33 cellular contexts compared by ENCODE assay signal in the genomic region with DNA sequence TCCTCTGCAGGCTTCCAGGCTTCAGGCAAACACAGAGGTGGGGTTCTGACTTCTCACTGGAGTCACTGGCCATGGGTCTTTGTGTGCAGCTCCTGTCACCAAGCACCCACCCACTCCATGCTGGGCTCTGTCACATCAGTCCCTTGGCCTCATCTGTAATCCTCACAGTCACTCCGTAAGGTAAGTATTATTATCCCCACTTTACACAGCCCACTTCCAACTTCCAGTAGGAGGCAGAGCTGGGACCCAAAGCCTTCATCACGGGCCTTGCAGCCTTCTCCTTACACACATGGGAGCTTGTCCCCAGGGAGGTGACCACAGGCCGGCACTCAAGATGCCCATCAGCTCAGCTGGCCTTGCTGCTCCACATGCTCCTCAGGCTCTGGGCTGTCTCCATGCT.
"Had no signal": no experiment of that assay in that cellular context is flagged by ENCODE, and none has a peak within 500 bp of the region (broad histone marks: within the 10 kb centered on the region; RNA-seq: fewer than 3 reads in every experiment).

No MANE protein-coding gene starts in this region.

- DNase-seq: activated B cell treated with CpG ODN at 0.5 μM for 24 hours; activated CD4-positive, alpha-beta memory T cell treated with anti-CD3 and anti-CD28 coated beads for 36 hours; activated CD4-positive, alpha-beta T cell treated with anti-CD3 and anti-CD28 coated beads for 4 hours; activated CD4-positive, alpha-beta T cell treated with anti-CD3 and anti-CD28 coated beads, Interleukin-2, amount 50 U/mL, for 1 hour; activated CD4-positive, CD25-positive, alpha-beta regulatory T cell treated with anti-CD3 and anti-CD28 coated beads, Interleukin-2, amount 50 U/mL, for 72 hours; activated CD8-positive, alpha-beta memory T cell treated with anti-CD3 and anti-CD28 coated beads, Interleukin-2, amount 50 U/mL, for 4 hours; activated gamma-delta T cell treated with Interleukin-2 at 50 U/mL for 16 hours; activated naive CD4-positive, alpha-beta T cell treated with anti-CD3 and anti-CD28 coated beads for 36 hours; activated T-cell treated with anti-CD3 and anti-CD28 coated beads for 4 hours; activated T-cell treated with anti-CD3 and anti-CD28 coated beads, Interleukin-2, amount 50 U/mL, for 4 hours; adrenal gland; anterior cingulate cortex; Karpas-422; KBM-7; NCI-H1092; NCI-H2029; NCI-H345; NCI-H524 treated with DMSO at 0.1 percent for 48 hours; NCI-H748 treated with DMSO at 0.1 percent for 48 hours; NK-92 treated with Interleukin-12 subunit alpha and Interleukin-12 subunit beta, amount 100 ng/mL, for 24 hours; PC-3; Peyer's patch; RPMI8226; SHP77 treated with DMSO at 0.1 percent for 48 hours; T-helper 1 cell; T-helper 2 cell; T-helper 9 cell had no signal

- H3K27me3 ChIP-seq: adrenal gland, Peyer's patch, SJSA1 had no signal

- H3K4me1 Mint-ChIP-seq: activated B cell treated with CpG ODN at 0.5 μM for 24 hours, IgD-negative memory B cell had no signal

- H3K4me3 ChIP-seq: adrenal gland, Peyer's patch, SJSA1 had no signal

- H3K4me3 Mint-ChIP-seq: activated B cell treated with CpG ODN at 0.5 μM for 24 hours; activated CD4-positive, alpha-beta memory T cell treated with anti-CD3 and anti-CD28 coated beads for 36 hours; activated naive CD4-positive, alpha-beta T cell treated with anti-CD3 and anti-CD28 coated beads for 36 hours; activated T-cell treated with anti-CD3 and anti-CD28 coated beads, Interleukin-2, amount 50 U/mL, for 4 hours; activated T-helper 1 cell treated with anti-CD3 and anti-CD28 coated beads, Interleukin-12 subunit alpha, Interleukin-12 subunit beta, Interleukin-2, Interleukin-4 antibody, amounts not matched to agents 30 ng/mL and 10 ng/mL and 1 ng/mL, durations not matched to agents 14 hours and 24 hours and 36 hours; brain; IgD-negative memory B cell had no signal

- H3K4me1 ChIP-seq: adrenal gland, Peyer's patch, SJSA1 had no signal

- H3K36me3 ChIP-seq: adrenal gland, Peyer's patch, SJSA1 had no signal

- H3K27me3 Mint-ChIP-seq: brain had no signal

- H3K9me3 ChIP-seq: adrenal gland, Peyer's patch, SJSA1 had no signal

- H3K9me3 Mint-ChIP-seq: activated B cell treated with CpG ODN at 0.5 μM for 24 hours; activated CD4-positive, alpha-beta memory T cell treated with anti-CD3 and anti-CD28 coated beads for 36 hours; activated naive CD4-positive, alpha-beta T cell treated with anti-CD3 and anti-CD28 coated beads for 36 hours; activated naive CD4-positive, alpha-beta T cell treated with anti-CD3 and anti-CD28 coated beads, Interleukin-2, amount 50 U/mL, for 72 hours; activated T-cell treated with anti-CD3 and anti-CD28 coated beads, Interleukin-2, amount 50 U/mL, for 4 hours; activated T-helper 1 cell treated with anti-CD3 and anti-CD28 coated beads, Interleukin-12 subunit alpha, Interleukin-12 subunit beta, Interleukin-2, Interleukin-4 antibody, amounts not matched to agents 30 ng/mL and 10 ng/mL and 1 ng/mL, durations not matched to agents 14 hours and 24 hours and 36 hours; brain; IgD-negative memory B cell had no signal

- H3K36me3 Mint-ChIP-seq: activated CD4-positive, alpha-beta memory T cell treated with anti-CD3 and anti-CD28 coated beads for 36 hours; activated naive CD4-positive, alpha-beta T cell treated with anti-CD3 and anti-CD28 coated beads, Interleukin-2, amount 50 U/mL, for 72 hours; brain; IgD-negative memory B cell had no signal

- H3K27ac Mint-ChIP-seq: activated B cell treated with CpG ODN at 0.5 μM for 24 hours; activated CD4-positive, alpha-beta memory T cell treated with anti-CD3 and anti-CD28 coated beads for 36 hours; activated naive CD4-positive, alpha-beta T cell treated with anti-CD3 and anti-CD28 coated beads for 36 hours; activated naive CD4-positive, alpha-beta T cell treated with anti-CD3 and anti-CD28 coated beads, Interleukin-2, amount 50 U/mL, for 72 hours; activated T-helper 1 cell treated with anti-CD3 and anti-CD28 coated beads, Interleukin-12 subunit alpha, Interleukin-12 subunit beta, Interleukin-2, Interleukin-4 antibody, amounts not matched to agents 30 ng/mL and 10 ng/mL and 1 ng/mL, durations not matched to agents 14 hours and 24 hours and 36 hours; IgD-negative memory B cell had no signal

- H3K27ac ChIP-seq: adrenal gland, Peyer's patch, SJSA1, VCaP had no signal
